Comparison of ENCODE assay signal across 23 cellular contexts in the genomic region with DNA sequence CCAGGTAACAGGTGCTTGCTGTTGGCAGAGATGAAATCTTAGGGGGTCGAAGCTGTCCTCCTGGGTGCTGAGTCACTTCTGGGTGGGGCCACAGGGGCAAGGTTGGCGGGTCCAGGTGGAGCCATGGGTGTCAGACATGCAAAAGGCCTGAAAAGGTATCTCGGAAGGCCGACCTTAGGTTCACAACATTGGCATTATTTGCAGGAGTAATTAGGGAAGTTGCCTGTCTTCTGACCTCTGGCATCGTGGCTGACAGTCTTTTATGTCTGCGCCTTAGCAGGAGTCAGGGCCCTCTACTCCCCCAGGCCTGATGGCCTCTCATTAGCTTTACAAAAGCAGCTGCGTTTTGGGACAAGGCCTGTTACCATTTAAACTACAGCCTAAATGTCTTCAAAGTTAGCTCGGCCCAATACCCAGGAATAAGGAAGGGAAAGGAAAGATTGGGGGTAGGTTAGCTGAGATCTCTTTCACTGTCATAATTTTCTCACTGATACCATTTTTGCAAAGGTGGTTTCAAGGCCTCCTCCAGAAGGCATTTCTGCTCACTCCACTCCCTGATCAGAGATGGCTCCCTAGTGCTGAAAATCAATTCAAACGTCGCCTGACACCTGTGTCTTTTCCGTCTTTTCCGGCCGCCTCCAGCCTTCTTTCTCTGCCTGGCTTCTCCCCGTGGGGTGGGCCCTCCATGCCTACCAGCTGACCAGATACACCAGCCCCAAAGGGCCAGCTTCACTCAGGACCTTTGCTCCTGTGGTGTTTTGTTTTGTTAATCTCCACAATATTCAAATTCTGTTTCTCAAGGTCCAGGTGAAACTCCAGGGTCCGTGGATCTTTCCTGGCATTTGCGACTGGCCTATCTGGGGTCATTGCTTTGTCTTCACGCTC.
DNase-seq lines count a peak whose midpoint lies in the region; ATAC-seq, FAIRE-seq and TF ChIP-seq lines count a peak whose summit lies in the region.
"Had no signal": no experiment of that assay in that cellular context is flagged by ENCODE, and none has a peak within 500 bp of the region (broad histone marks: within the 10 kb centered on the region; RNA-seq: fewer than 3 reads in every experiment).

No MANE protein-coding gene starts in this region.

- H3K9me3 ChIP-seq in HCT116 (ENCODE audit: control insufficient read depth in 1 of 2, insufficient read depth in 1 of 2, low read depth in 1 of 2, low read length in 2 of 2) = no peaks in the 10 kb centered on the region
- no peaks in the 10 kb centered on the region for H3K9me3 ChIP-seq in K562 (replicated peaks; ENCODE audit: control insufficient read depth, insufficient read depth, low read depth, low read length)
- H3K9me3 ChIP-seq: esophagus muscularis mucosa had no signal

- WGBS in K562 (ENCODE audit: insufficient coverage, low coverage, missing lambda C conversion rate) = 62% methylated on average over 17 of the region's 17 CpGs

- H2AFZ ChIP-seq in HCT116 (ENCODE audit: low read depth, low read length, poor library complexity, severe bottlenecking) (no peak overlapping the region), K562 (ENCODE audit: low read depth, low read length) (peak overlapping the region; percentile 49; the same call in 1 of the 2 replicates)

- no peak for FAIRE-seq in K562 (lab: Jason Lieb, UNC)
- FAIRE-seq: frontal cortex, keratinocyte had no signal

- H3K36me3 ChIP-seq in HCT116 (ENCODE audit: control insufficient read depth in 1 of 2, insufficient read depth in 2 of 2, low read length in 2 of 2) (no peaks in the 10 kb centered on the region), K562 (ENCODE audit: control insufficient read depth, insufficient read depth, low read length) (no peaks in the 10 kb centered on the region)
- H3K36me3 ChIP-seq: esophagus muscularis mucosa had no signal

- H3K9me1 ChIP-seq in K562 (ENCODE audit: control insufficient read depth, insufficient read depth, low read length) = no peaks in the 10 kb centered on the region

- H3K27me3 Mint-ChIP-seq in memory B cell = peaks cover 14% of the 10 kb centered on the region

- no peaks in the 10 kb centered on the region for H3K9me3 Mint-ChIP-seq in memory B cell
- H3K9me3 Mint-ChIP-seq: CD8-positive, alpha-beta T cell had no signal

- no peaks in the 10 kb centered on the region for H3K9me2 ChIP-seq in HCT116 (ENCODE audit: insufficient read depth)

- intact Hi-C loops in HCT116 (cut with micrococcal nuclease) (no loop called here), K562 (cut with micrococcal nuclease) (no loop called here)

- no peak for TF ChIP-seq EP300 in K562 (IDR thresholded peaks at IDR 0.05; ENCODE audit: low read length)

- H3K9ac ChIP-seq in HCT116 (ENCODE audit: low read length) (no peak overlapping the region), K562 (ENCODE audit: insufficient read depth in 1 of 2, low read depth in 2 of 2, low read length in 2 of 2) (no peak overlapping the region; a peak in 1 of 4 replicates)

- RAD21 ChIA-PET in HCT116 (lab: Charles Lee; ENCODE audit: low non-redundant PET in 1 of 2, low total read pairs in 2 of 2, uncharacterized antibody in 2 of 2, unreplicated experiment in 2 of 2) = no interaction called here

- CTCF ChIA-PET in HCT116 (lab: Charles Lee) (no interaction called here), K562 (lab: Yijun Ruan, JAX; ENCODE audit: low intra/inter-chr PET ratio) (no interaction called here)

- TF ChIP-seq POLR2A in HCT116 (IDR thresholded peaks at IDR 0.05; ENCODE audit: borderline replicate concordance, extremely low read depth, insufficient read depth, insufficient read length) (no peak), K562 (conservative IDR thresholded peaks at IDR 0.05) (no peak)

- BruUV-seq in HCT116 (replicated peaks; lab: Mats Ljungman, UMichigan) (no TSS peak), K562 (replicated peaks; lab: Mats Ljungman, UMichigan) (no TSS peak)

- TF ChIP-seq RAD21 in HCT116 (IDR thresholded peaks at IDR 0.05; ENCODE audit: low read depth) (no peak), K562 (CRISPR knock-in tag; conservative IDR thresholded peaks at IDR 0.05 in 1 of 2, IDR thresholded peaks at IDR 0.05 in 1 of 2) (no peak)

- H3K36me3 Mint-ChIP-seq in memory B cell = no peaks in the 10 kb centered on the region
- H3K36me3 Mint-ChIP-seq: CD8-positive, alpha-beta T cell had no signal

- H3K27me3 ChIP-seq in HCT116 (ENCODE audit: insufficient read depth, low read length) (no peaks in the 10 kb centered on the region), K562 (ENCODE audit: control insufficient read depth in 2 of 2, insufficient read depth in 2 of 2, low read length in 2 of 2) (peaks cover 0 to 34% of the 10 kb centered on the region in 2 experiments; a peak in 4 of 5 replicates)
- H3K27me3 ChIP-seq: esophagus muscularis mucosa had no signal

- H3K4me1 ChIP-seq in HCT116 (ENCODE audit: control insufficient read depth in 1 of 2, insufficient read depth in 2 of 2, low read length in 2 of 2) (peaks cover 0 to 25% of the 10 kb centered on the region in 2 experiments; a peak in 2 of 4 replicates), K562 (replicated peaks in 1 of 2; ENCODE audit: control insufficient read depth in 2 of 2, insufficient read depth in 2 of 2, low read length in 2 of 2) (peaks cover 17 to 25% of the 10 kb centered on the region in 2 experiments; a peak in 4 of 5 replicates)

- H3K27ac ChIP-seq in HCT116 (ENCODE audit: low read depth, low read length) = no peak overlapping the region
- no peak overlapping the region for H3K27ac ChIP-seq in K562 (ENCODE audit: extremely low read depth, low read depth, low read length)
- peak overlapping the region; percentile 40 for H3K27ac ChIP-seq in substantia nigra (ENCODE audit: low read depth, low read length, poor library complexity, severe bottlenecking)
- H3K27ac ChIP-seq: SK-N-MC had no signal

- TF ChIP-seq CTCF in HCT116 (IDR thresholded peaks at IDR 0.05 in 2 of 3, conservative IDR thresholded peaks at IDR 0.05 in 1 of 3; ENCODE audit: borderline replicate concordance in 1 of 3, insufficient read depth in 1 of 3, low read depth in 2 of 3, low read length in 2 of 3) = no peak
- TF ChIP-seq CTCF in K562 (IDR thresholded peaks at IDR 0.05 in 2 of 3, conservative IDR thresholded peaks at IDR 0.05 in 1 of 3; ENCODE audit: insufficient read depth in 2 of 3, low read depth in 1 of 3, low read length in 3 of 3) = no peak

- H4K20me1 ChIP-seq in HCT116 (ENCODE audit: insufficient read depth) (no peaks in the 10 kb centered on the region), K562 (replicated peaks; ENCODE audit: control insufficient read depth, insufficient read depth, low read length) (peaks cover 2% of the 10 kb centered on the region; the same call in 1 of the 2 replicates)

- DNase-seq in HCT116 (ENCODE audit: low read depth, low spot score) (no peak), K562 (ENCODE audit: extremely low read depth in 1 of 4, low spot score in 3 of 4) (no peak), memory B cell (ENCODE audit: low spot score in 2 of 2) (no peak), substantia nigra (lab: John Stamatoyannopoulos, UW) (no peak), iPS-NIHi7 (ENCODE audit: extremely low spot score) (no peak)
- DNase-seq: activated effector memory CD4-positive, alpha-beta T cell treated with Interleukin-2 at 50 U/mL for 16 hours; CD8-positive, alpha-beta T cell; DMS153; effector memory CD4-positive, alpha-beta T cell; GF-D8; mammary epithelial cell; MM.1S; NCI-H1436 treated with DMSO at 0.1 percent for 48 hours; RPMI8226; stimulated activated CD4-positive, alpha-beta T cell treated with anti-CD3 and anti-CD28 coated beads, Interleukin-15, amount 100 ng/mL, for 24 hours; stimulated activated CD8-positive, alpha-beta memory T cell treated with anti-CD3 and anti-CD28 coated beads, Interleukin-4, amount 100 ng/mL, for 48 hours had no signal

- H3K27ac Mint-ChIP-seq in memory B cell = peak overlapping the region; percentile 52
- H3K27ac Mint-ChIP-seq: CD8-positive, alpha-beta T cell had no signal

- no peak for ATAC-seq in HCT116
- no peak for ATAC-seq in K562
- ATAC-seq in memory B cell (ENCODE audit: low read depth) = no peak
- no peak for ATAC-seq in HG02852 (IDR thresholded peaks at IDR 0.05; ENCODE audit: unreplicated experiment)
- ATAC-seq in HG02678 (IDR thresholded peaks at IDR 0.05; ENCODE audit: unreplicated experiment) = no peak
- ATAC-seq: CD8-positive, alpha-beta T cell; sciatic nerve had no signal

- H3K79me2 ChIP-seq in HCT116 (ENCODE audit: insufficient read depth, low read length) (no peaks in the 10 kb centered on the region), K562 (ENCODE audit: control insufficient read depth, insufficient read depth, low read length) (no peaks in the 10 kb centered on the region)

- no peak overlapping the region for H3K4me3 ChIP-seq in HCT116 (replicated peaks in 1 of 2; ENCODE audit: low read depth in 1 of 2, low read length in 2 of 2)
- H3K4me3 ChIP-seq in K562 = no peak overlapping the region
- H3K4me3 ChIP-seq: esophagus muscularis mucosa, SK-N-MC had no signal

- no peaks in the 10 kb centered on the region for H3K4me1 Mint-ChIP-seq in memory B cell

- in situ Hi-C loops in K562 (cut with MboI) = no loop called here

- POLR2A ChIA-PET in HCT116 (lab: Charles Lee) = interaction anchor here (1.2 to 1.3 kb wide), 2 partner anchors 21 to 91 kb away, joined by 3 read pairs; partner anchors contain the start of gene RHOB
- POLR2A ChIA-PET in K562 (lab: Yijun Ruan, JAX) = interaction anchor here (2.3 kb wide), 1 partner anchor 12 kb away, joined by 6 read pairs; no protein-coding TSS in a partner anchor

- no peak overlapping the region for H3K4me3 Mint-ChIP-seq in memory B cell
- H3K4me3 Mint-ChIP-seq: CD8-positive, alpha-beta T cell had no signal

- H3K4me2 ChIP-seq in HCT116 (ENCODE audit: low read length) (0 out of 2 replicates have a peak overlapping the region, but pooled peaks have one; percentile 7), K562 (ENCODE audit: insufficient read depth, low read length) (no peak overlapping the region)

TF ChIP-seq in HCT116, 20 proteins besides CTCF, POLR2A, EP300 and RAD21 (continues in another document):
- TF ChIP-seq SRF (IDR thresholded peaks at IDR 0.05; ENCODE audit: low read depth) (no peak), JUND (IDR thresholded peaks at IDR 0.05) (no peak), SP1 (IDR thresholded peaks at IDR 0.05; ENCODE audit: low read depth) (no peak), CEBPB (IDR thresholded peaks at IDR 0.05; ENCODE audit: low read depth) (no peak)

TF ChIP-seq in K562, 482 proteins besides CTCF, POLR2A, EP300 and RAD21:
- TF ChIP-seq PHF20 (IDR thresholded peaks at IDR 0.05; ENCODE audit: partially characterized antibody) (no peak), RBM25 (IDR thresholded peaks at IDR 0.05; ENCODE audit: low read depth, low read length, severe bottlenecking) (peak; percentile 25), NFE2 (IDR thresholded peaks at IDR 0.05; ENCODE audit: low read depth) (0 out of 2 replicates have a peak, but pooled peaks have one; percentile 2), MIER1 (IDR thresholded peaks at IDR 0.05; ENCODE audit: low read depth) (0 out of 2 replicates have a peak, but pooled peaks have one; percentile 36)
